Comparison of ENCODE assay signal across 8 cellular contexts in the genomic region with DNA sequence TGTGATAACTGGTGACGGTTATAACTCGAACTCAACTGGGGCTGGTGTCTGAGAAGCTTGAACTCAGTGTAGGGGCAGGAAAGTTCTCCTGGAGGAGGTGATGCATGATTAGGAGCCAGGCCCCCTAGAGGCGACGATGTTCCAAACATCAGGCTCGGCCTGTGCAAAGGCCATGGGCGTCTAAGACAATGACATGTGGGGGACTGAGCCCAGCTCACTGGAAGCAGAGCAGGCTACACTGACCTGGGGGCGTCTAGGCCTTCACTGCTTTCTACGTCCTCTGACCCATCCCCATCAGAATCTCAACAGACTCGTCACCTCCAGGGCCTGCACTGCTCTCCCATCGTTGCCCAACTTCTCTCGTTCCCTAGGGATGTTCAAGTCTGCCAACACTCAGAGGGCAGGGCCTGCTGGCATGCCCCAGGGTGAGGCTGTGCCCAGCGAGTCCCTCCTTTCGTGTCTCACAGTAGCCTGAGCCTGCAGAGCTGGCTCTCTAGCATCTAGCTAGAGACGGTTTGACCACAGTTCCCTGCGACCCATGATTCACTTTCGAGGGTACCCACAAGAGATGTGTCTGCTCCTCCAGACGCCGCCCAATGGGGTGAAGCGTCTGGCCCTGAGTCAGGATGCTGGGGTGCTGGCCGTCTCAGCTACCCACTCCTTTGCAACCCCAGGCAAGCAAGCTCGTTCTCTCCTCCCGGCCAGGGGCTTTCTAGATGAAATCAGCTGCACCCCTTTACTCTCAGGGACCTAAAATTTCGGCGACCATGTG. TPM values are rescaled to one million over a fixed set of nuclear protein-coding genes. Genes with fewer than 3 reads are reported as not detected.
A peak's percentile ranks its signal among the peaks of the same experiment; 100 is the strongest.
DNase-seq lines count a peak whose midpoint lies in the region; ATAC-seq, FAIRE-seq and TF ChIP-seq lines count a peak whose summit lies in the region.

No MANE protein-coding gene starts in this region.

- no peak overlapping the region for H2BK15ac ChIP-seq in H1 (ENCODE audit: low read length)

- peak overlapping the region; percentile 98 for H3K4me3 Mint-ChIP-seq in activated CD4-positive, alpha-beta memory T cell treated with anti-CD3 and anti-CD28 coated beads for 36 hours

- H4K8ac ChIP-seq in H1 (ENCODE audit: extremely low read depth, insufficient read depth, low read length): peak overlapping the region; percentile 94

- peaks cover 46% of the 10 kb centered on the region for H3K36me3 Mint-ChIP-seq in activated CD4-positive, alpha-beta memory T cell treated with anti-CD3 and anti-CD28 coated beads for 36 hours

- H3K79me2 ChIP-seq in H1 (ENCODE audit: control insufficient read depth in 1 of 2, insufficient read depth in 2 of 2, low read length in 2 of 2): peaks cover 0 to 2% of the 10 kb centered on the region in 2 experiments; a peak in 1 of 4 replicates

- H3K27ac ChIP-seq in H1 (ENCODE audit: low read depth, low read length) (no peak overlapping the region), muscle layer of colon (ENCODE audit: low read depth, low read length) (peak overlapping the region; percentile 95)

- no peaks in the 10 kb centered on the region for H3K27me3 Mint-ChIP-seq in activated CD4-positive, alpha-beta memory T cell treated with anti-CD3 and anti-CD28 coated beads for 36 hours

- CTCF ChIA-PET in activated CD4-positive, alpha-beta memory T cell treated with anti-CD3 and anti-CD28 coated beads for 36 hours (lab: Charles Lee): interaction anchor here (0.7 to 5.4 kb wide), 27 partner anchors 9 to 439 kb away, joined by 3 to 63 read pairs (median 5); a partner anchor contains a TSS
- CTCF ChIA-PET in H1 (lab: Charles Lee; ENCODE audit: partially characterized antibody): interaction anchor here (0.6 to 5.7 kb wide), 28 partner anchors 9 to 761 kb away, joined by 3 to 51 read pairs (median 4); a partner anchor contains a TSS

- no peak; a peak in 1 of 3 replicates for TF ChIP-seq POLR2A in H1 (IDR thresholded peaks at IDR 0.05; ENCODE audit: control extremely low read depth in 1 of 2, low read depth in 2 of 2, low read length in 2 of 2)

- H4K91ac ChIP-seq in H1 (replicated peaks; ENCODE audit: insufficient read length, low read length): no peak overlapping the region

- no peak for FAIRE-seq in H1 (lab: Jason Lieb, UNC)

- H2BK120ac ChIP-seq in H1 (replicated peaks; ENCODE audit: low read depth, low read length): peak overlapping the region; percentile 69

- H3K4me3 ChIP-seq in H1 (ENCODE audit: extremely low read depth in 1 of 4, insufficient read depth in 2 of 4, low read depth in 3 of 4, low read length in 4 of 4) (peak overlapping the region; percentile 58 to 84 (median 79)), muscle layer of colon (ENCODE audit: low read depth in 1 of 2, low read length in 2 of 2) (peak overlapping the region; percentile 97 to 100)

- 60% methylated on average over 24 of the region's 24 CpGs; no CpG with 5 or more reads in 1 of the 2 experiments for WGBS in H1 (ENCODE audit: extremely low coverage in 1 of 2, insufficient coverage in 1 of 2, insufficient read length in 1 of 2, insufficient replicate concordance in 2 of 2, low coverage in 1 of 2, low lambda C conversion rate in 2 of 2, missing lambda C conversion rate in 1 of 2), 2 experiments

- no peak overlapping the region for H2BK20ac ChIP-seq in H1 (ENCODE audit: low read length)

- H3K18ac ChIP-seq in H1 (ENCODE audit: extremely low read depth, low read length): peak overlapping the region; percentile 78

- peaks cover 2% of the 10 kb centered on the region; the same call in 1 of the 2 replicates for H3K4me1 ChIP-seq in ES-I3 (ENCODE audit: insufficient read depth, low read length)
- H3K4me1 ChIP-seq in H1 (replicated peaks in 1 of 4; ENCODE audit: control insufficient read depth in 3 of 4, insufficient read depth in 4 of 4, low read length in 3 of 4): peaks cover 0 to 15% (median 9%) of the 10 kb centered on the region in 4 experiments; a peak in 5 of 7 replicates
- peaks cover 25% of the 10 kb centered on the region for H3K4me1 ChIP-seq in muscle layer of colon (ENCODE audit: insufficient read depth, low read length)

- H3K9me3 ChIP-seq in ES-I3 (ENCODE audit: control insufficient read depth, insufficient read depth, low read length): no peaks in the 10 kb centered on the region
- no peaks in the 10 kb centered on the region for H3K9me3 ChIP-seq in H1 (ENCODE audit: insufficient read depth in 2 of 2, low read depth in 1 of 2, low read length in 1 of 2)
- no peaks in the 10 kb centered on the region for H3K9me3 ChIP-seq in muscle layer of colon (ENCODE audit: low read length)

- H3K36me3 ChIP-seq in ES-I3 (ENCODE audit: insufficient read depth, low read length) (no peaks in the 10 kb centered on the region), H1 (ENCODE audit: control insufficient read depth in 2 of 4, insufficient read depth in 4 of 4, low read length in 3 of 4) (peaks cover 0 to 3% (median 0%) of the 10 kb centered on the region in 4 experiments; a peak in 1 of 8 replicates), muscle layer of colon (ENCODE audit: insufficient read depth, low read length) (peaks cover 15% of the 10 kb centered on the region)

- H3K56ac ChIP-seq in H1 (replicated peaks; ENCODE audit: insufficient read length, low read depth, low read length): no peak overlapping the region

- H4K20me1 ChIP-seq in H1 (replicated peaks in 1 of 2; ENCODE audit: control insufficient read depth in 1 of 2, insufficient read depth in 2 of 2, low read length in 2 of 2): peaks cover 0 to 6% of the 10 kb centered on the region in 2 experiments

- DNase-seq in NCI-H510A treated with DMSO at 0.1 percent for 48 hours (lab: John Stamatoyannopoulos, UW) (peak; percentile 88), H1 (ENCODE audit: low read depth in 1 of 2, low spot score in 2 of 2) (peak in 1 of 2 experiments; percentile 74)
- DNase-seq in activated CD4-positive, alpha-beta memory T cell treated with anti-CD3 and anti-CD28 coated beads for 36 hours: peak; percentile 90
- DNase-seq in stimulated activated naive CD4-positive, alpha-beta T cell (lab: John Stamatoyannopoulos, UW): peak; percentile 7 to 53 (median 26)

- H3K27me3 ChIP-seq in H1 (replicated peaks in 1 of 4; ENCODE audit: control insufficient read depth in 3 of 4, extremely low read depth in 1 of 4, insufficient read depth in 3 of 4, low read length in 3 of 4) (peaks cover 0 to 7% (median 4%) of the 10 kb centered on the region in 4 experiments; a peak in 4 of 7 replicates), muscle layer of colon (ENCODE audit: control insufficient read depth in 1 of 2, insufficient read depth in 2 of 2, low read length in 2 of 2) (no peaks in the 10 kb centered on the region)

- H3K4ac ChIP-seq in H1 (replicated peaks; ENCODE audit: insufficient read length, low read depth, low read length): peak overlapping the region; percentile 75

- no peaks in the 10 kb centered on the region for H3K9me3 Mint-ChIP-seq in activated CD4-positive, alpha-beta memory T cell treated with anti-CD3 and anti-CD28 coated beads for 36 hours

- H2BK5ac ChIP-seq in H1 (ENCODE audit: low read depth, low read length): no peak overlapping the region

- TF ChIP-seq EP300 in H1 (IDR thresholded peaks at IDR 0.05; ENCODE audit: borderline replicate concordance in 1 of 2, low read depth in 2 of 2, low read length in 2 of 2): no peak

- 0 out of 2 replicates have a peak overlapping the region, but pooled peaks have one; percentile 60 for H2BK12ac ChIP-seq in H1 (ENCODE audit: low read depth, low read length)

- H2AK5ac ChIP-seq in H1 (ENCODE audit: low read depth, low read length): no peak overlapping the region

- peak overlapping the region; percentile 75 to 97 for H3K4me2 ChIP-seq in H1 (ENCODE audit: insufficient read depth in 1 of 2, low read depth in 2 of 2, low read length in 2 of 2)

- H3K14ac ChIP-seq in H1 (ENCODE audit: insufficient read length): no peak overlapping the region

- H3K23me2 ChIP-seq in H1 (ENCODE audit: low read depth, low read length): peaks cover 12% of the 10 kb centered on the region; the same call in 1 of the 2 replicates

- peak overlapping the region; percentile 75 for H3K9ac ChIP-seq in ES-I3 (ENCODE audit: low read depth, low read length)
- H3K9ac ChIP-seq in H1 (replicated peaks in 1 of 4; ENCODE audit: extremely low read depth in 1 of 4, low read depth in 3 of 4, low read length in 3 of 4): peak overlapping the region in 2 of 4 experiments; percentile 88 to 91; a peak in 4 of 7 replicates
- H3K9ac ChIP-seq in muscle layer of colon (ENCODE audit: low read length): peak overlapping the region; percentile 75

- peak overlapping the region; percentile 24 for H4K5ac ChIP-seq in H1 (ENCODE audit: insufficient read length, low read depth, low read length)

- H2AFZ ChIP-seq in H1 (ENCODE audit: low read length): peak overlapping the region; percentile 19

- peak in 2 of 3 experiments; percentile 66 to 78; a peak in 3 of 4 replicates for TF ChIP-seq CTCF in H1 (IDR thresholded peaks at IDR 0.05; ENCODE audit: control extremely low read depth in 1 of 3, insufficient read depth in 1 of 3, low read depth in 1 of 3, low read length in 3 of 3)

- H3K79me1 ChIP-seq in H1 (ENCODE audit: low read depth, low read length): no peaks in the 10 kb centered on the region

- peak; percentile 36 to 57 for TF ChIP-seq RAD21 in H1 (IDR thresholded peaks at IDR 0.05 in 1 of 2, conservative IDR thresholded peaks at IDR 0.05 in 1 of 2; ENCODE audit: low read depth in 2 of 2, low read length in 2 of 2)

- H3K4me1 Mint-ChIP-seq in activated CD4-positive, alpha-beta memory T cell treated with anti-CD3 and anti-CD28 coated beads for 36 hours (ENCODE audit: low read depth): peaks cover 33% of the 10 kb centered on the region

- POLR2A ChIA-PET in activated CD4-positive, alpha-beta memory T cell treated with anti-CD3 and anti-CD28 coated beads for 36 hours (lab: Charles Lee): interaction anchor here (0.7 to 3.2 kb wide), 9 partner anchors 16 to 92 kb away, joined by 3 to 19 read pairs (median 3); a partner anchor contains a TSS
- POLR2A ChIA-PET in H1 (lab: Charles Lee; ENCODE audit: partially characterized antibody): interaction anchor here (0.8 to 1.9 kb wide), 12 partner anchors 10 to 136 kb away, joined by 3 to 13 read pairs (median 3); a partner anchor contains a TSS

- peak; percentile 26 for ATAC-seq in HG02798 (IDR thresholded peaks at IDR 0.05; ENCODE audit: poor library complexity, unreplicated experiment)
- no peak for ATAC-seq in HG03439 (IDR thresholded peaks at IDR 0.05; ENCODE audit: unreplicated experiment)

- intact Hi-C loops in activated CD4-positive, alpha-beta memory T cell treated with anti-CD3 and anti-CD28 coated beads for 36 hours (cut with micrococcal nuclease): loop anchor here (1.0 to 2.0 kb wide), 2 partner anchors 61 to 330 kb away; a partner anchor contains a TSS

- H3K27ac Mint-ChIP-seq in activated CD4-positive, alpha-beta memory T cell treated with anti-CD3 and anti-CD28 coated beads for 36 hours: peak overlapping the region; percentile 97

- H3K23ac ChIP-seq in H1 (ENCODE audit: insufficient read length): no peak overlapping the region

RNA-seq across cellular contexts. Expression of a gene that starts 1.1 kb away (rescaled TPM):
- 10 to 100 TPM; 79.7 to 91.1 TPM for total RNA-seq in activated CD4-positive, alpha-beta memory T cell treated with anti-CD3 and anti-CD28 coated beads for 36 hours
- total RNA-seq in H1 (2021; fragmentation: NEBNext Ultra II Directional; extraction: Animal tissue kit (Norgen Biotek cat#: 25700)): 11.0 and 11.7 TPM in 2 replicates
- 18.5 and 23.4 TPM in 2 replicates for polyA plus RNA-seq in H1 (2011; rRNA removed)
- polyA plus RNA-seq in H1 (2011; cell fraction: cytosol; rRNA removed): 26.6 TPM
- polyA plus RNA-seq in H1 (2011; cell fraction: nucleus; rRNA removed): 154 TPM
- 11.4 to 21.9 TPM (median 16.3 TPM) in 4 replicates for polyA plus RNA-seq in H1 (2012, experiment 1 of 2)
- polyA plus RNA-seq in H1 (2012, experiment 2 of 2): 6.5 TPM
- 7.1 TPM for polyA plus RNA-seq in H1 (2013, experiment 1 of 2)
- 6.3 TPM for polyA plus RNA-seq in H1 (2013, experiment 2 of 2)
- 15.4 and 15.5 TPM in 2 replicates for polyA minus RNA-seq in H1 (2011; rRNA and poly(A)+ RNA removed)
- 7.7 TPM for polyA minus RNA-seq in H1 (2011; cell fraction: cytosol; rRNA and poly(A)+ RNA removed)
- 34.3 TPM for polyA minus RNA-seq in H1 (2011; cell fraction: nucleus; rRNA and poly(A)+ RNA removed)

RNA-seq across cellular contexts. Expression of a gene that starts 19.3 kb away (rescaled TPM):
- 10 to 100 TPM; 14.8 to 16.8 TPM for total RNA-seq in activated CD4-positive, alpha-beta memory T cell treated with anti-CD3 and anti-CD28 coated beads for 36 hours
- total RNA-seq in H1 (2021; fragmentation: NEBNext Ultra II Directional; extraction: Animal tissue kit (Norgen Biotek cat#: 25700)): 23.7 and 25.3 TPM in 2 replicates
- 35.7 and 57.1 TPM in 2 replicates for polyA plus RNA-seq in H1 (2011; rRNA removed)
- 41.5 TPM for polyA plus RNA-seq in H1 (2011; cell fraction: cytosol; rRNA removed)
- polyA plus RNA-seq in H1 (2011; cell fraction: nucleus; rRNA removed): 74.6 TPM
- 26.5 to 39.2 TPM (median 33.0 TPM) in 4 replicates for polyA plus RNA-seq in H1 (2012, experiment 1 of 2)
- 26.5 TPM for polyA plus RNA-seq in H1 (2012, experiment 2 of 2)
- 16.4 TPM for polyA plus RNA-seq in H1 (2013, experiment 1 of 2)
- 14.7 TPM for polyA plus RNA-seq in H1 (2013, experiment 2 of 2)
- polyA minus RNA-seq in H1 (2011; rRNA and poly(A)+ RNA removed): 31.9 and 36.2 TPM in 2 replicates
- polyA minus RNA-seq in H1 (2011; cell fraction: cytosol; rRNA and poly(A)+ RNA removed): 19.2 TPM
- 19.1 TPM for polyA minus RNA-seq in H1 (2011; cell fraction: nucleus; rRNA and poly(A)+ RNA removed)
